8 cellular contexts compared by ENCODE assay signal in genomic region chr9:7799234-7799933, GRCh38.
DNase-seq lines count a peak whose midpoint lies in the region; ATAC-seq and TF ChIP-seq lines count a peak whose summit lies in the region.

Gene DMAC1 (minus strand): TSS chr9:7799778. CDS start chr9:7799734, 44 bp downstream.

- H3K27ac ChIP-seq in coronary artery, result peak within 1 kb of the TSS; percentile 77 to 90

- ATAC-seq in GM18909 (IDR thresholded peaks at IDR 0.05; ENCODE audit: poor library complexity, unreplicated experiment), result peak; percentile 92
- ATAC-seq in HG03196 (IDR thresholded peaks at IDR 0.05; ENCODE audit: unreplicated experiment), result peak; percentile 95

- TF ChIP-seq CTCF in AG09319 (IDR thresholded peaks at IDR 0.05; ENCODE audit: low read depth, low read length) (no peak), coronary artery (IDR thresholded peaks at IDR 0.05) (no peak)

- H3K4me3 ChIP-seq in coronary artery, result peak within 1 kb of the TSS; percentile 91

- DNase-seq in AG09319 (ENCODE audit: extremely low read depth, low read depth) (peak; percentile 51), NCI-H446 (lab: John Stamatoyannopoulos, UW) (peak; percentile 93 to 97), coronary artery (ENCODE audit: low spot score) (peak; percentile 80), left kidney (ENCODE audit: low read depth, low spot score) (peak; percentile 96)
- peak; percentile 83 for DNase-seq in activated CD4-positive, alpha-beta T cell treated with anti-CD3 and anti-CD28 coated beads for 48 hours
- peak; percentile 78 to 80 for DNase-seq in stimulated activated CD4-positive, alpha-beta T cell treated with anti-CD3 and anti-CD28 coated beads, Interleukin-2, amount 100 ng/mL, for 24 hours

Comparison
In these comparisons a context has a peak if more than half of its experiments do, and no peak if none do; other contexts are left out.
1. Peak in every context shown above with its lines: DNase-seq, ATAC-seq, H3K4me3 ChIP-seq and H3K27ac ChIP-seq.